In genomic region chr5:51678335-51678734, GRCh38 we compare ENCODE assay signal across 25 cellular contexts.
DNase-seq lines count a peak whose midpoint lies in the region; ATAC-seq, FAIRE-seq and TF ChIP-seq lines count a peak whose summit lies in the region.
"Had no signal": no experiment of that assay in that cellular context is flagged by ENCODE, and none has a peak within 500 bp of the region (broad histone marks: within the 10 kb centered on the region; RNA-seq: fewer than 3 reads in every experiment).

No MANE protein-coding gene starts in this region.

- H3K27me3 ChIP-seq in SK-N-SH (ENCODE audit: insufficient read depth), result no peaks in the 10 kb centered on the region
- no peaks in the 10 kb centered on the region for H3K27me3 ChIP-seq in endothelial cell of umbilical vein (ENCODE audit: control insufficient read depth in 2 of 2, insufficient read depth in 2 of 2, low read length in 2 of 2)

- H3F3A ChIP-seq in SK-N-SH (replicated peaks; ENCODE audit: insufficient read depth), result no peaks in the 10 kb centered on the region

- no peak for TF ChIP-seq RAD21 in SK-N-SH (IDR thresholded peaks at IDR 0.05; ENCODE audit: low read length)

- DNase-seq in DMS114 treated with DMSO at 0.1 percent for 48 hours (lab: John Stamatoyannopoulos, UW; ENCODE audit: unreplicated experiment) (peak; percentile 57), SK-N-SH (peak; percentile 38), endothelial cell of umbilical vein (ENCODE audit: low read depth, low spot score) (peak; percentile 11), mesothelial cell of epicardium (ENCODE audit: low spot score in 2 of 2, unreplicated experiment in 2 of 2) (no peak), DMS53 treated with DMSO at 0.1 percent for 48 hours (lab: John Stamatoyannopoulos, UW; ENCODE audit: unreplicated experiment) (no peak), mucosa of gallbladder (ENCODE audit: low spot score) (no peak)
- no peak for DNase-seq in effector CD8-positive, alpha-beta T cell (lab: John Stamatoyannopoulos, UW)
- DNase-seq: 8988T; ACHN; AML-193; C1 segment of cervical spinal cord; Calu3; CD4-positive, alpha-beta memory T cell; COR-L47; DMS153; DMS79; EL; GDM1; GOT3; HFFc6 had no signal

- no peak overlapping the region for H3K9ac ChIP-seq in SK-N-SH
- no peak overlapping the region for H3K9ac ChIP-seq in endothelial cell of umbilical vein (replicated peaks; ENCODE audit: extremely low read depth, insufficient read depth, low read length)

- TF ChIP-seq POLR2A in endothelial cell of umbilical vein (IDR thresholded peaks at IDR 0.05; ENCODE audit: low read depth, low read length), result no peak

- BruUV-seq in endothelial cell of umbilical vein (replicated peaks; lab: Mats Ljungman, UMichigan), result no TSS peak

- H3K36me3 ChIP-seq in SK-N-SH (replicated peaks in 1 of 2; ENCODE audit: control insufficient read depth in 1 of 2, insufficient read depth in 2 of 2, low read length in 1 of 2) (no peaks in the 10 kb centered on the region), endothelial cell of umbilical vein (ENCODE audit: control insufficient read depth in 2 of 2, extremely low read depth in 1 of 2, insufficient read depth in 2 of 2, low read length in 2 of 2) (no peaks in the 10 kb centered on the region)
- H3K36me3 ChIP-seq: HAP-1 had no signal

- H3K27ac Mint-ChIP-seq in mesothelial cell of epicardium, result peak overlapping the region; percentile 67
- no peak overlapping the region for H3K27ac Mint-ChIP-seq in activated T-helper 17 cell treated with anti-CD3 and anti-CD28 coated beads, Interleukin-2, amount 50 U/mL, for 72 hours
- H3K27ac Mint-ChIP-seq: HFFc6 had no signal

- no peak for FAIRE-seq in endothelial cell of umbilical vein (lab: Jason Lieb, UNC)
- FAIRE-seq: A549, GM12878, H54 had no signal

- no peaks in the 10 kb centered on the region for H4K20me1 ChIP-seq in SK-N-SH (ENCODE audit: insufficient read depth)
- no peaks in the 10 kb centered on the region for H4K20me1 ChIP-seq in endothelial cell of umbilical vein (replicated peaks; ENCODE audit: control insufficient read depth, extremely low read depth, insufficient read depth, low read length)

- H3K9me2 ChIP-seq in SK-N-SH, result no peaks in the 10 kb centered on the region

- H3K4me1 Mint-ChIP-seq in mesothelial cell of epicardium, result peaks cover 32% of the 10 kb centered on the region
- no peaks in the 10 kb centered on the region for H3K4me1 Mint-ChIP-seq in activated T-helper 17 cell treated with anti-CD3 and anti-CD28 coated beads, Interleukin-2, amount 50 U/mL, for 72 hours
- H3K4me1 Mint-ChIP-seq: CD4-positive, alpha-beta memory T cell had no signal

- WGBS in SK-N-SH (ENCODE audit: low lambda C conversion rate), result 9% methylated on average over 3 of the region's 3 CpGs

- peaks cover 4 to 15% of the 10 kb centered on the region in 2 experiments; a peak in 3 of 4 replicates for H3K4me1 ChIP-seq in SK-N-SH (ENCODE audit: control insufficient read depth in 1 of 2, insufficient read depth in 2 of 2, low read depth in 1 of 2, low read length in 1 of 2)
- H3K4me1 ChIP-seq in endothelial cell of umbilical vein (ENCODE audit: control insufficient read depth, extremely low read depth, insufficient read depth, low read length), result peaks cover 6% of the 10 kb centered on the region
- H3K4me1 ChIP-seq: A549, HAP-1 had no signal

- peaks cover 7% of the 10 kb centered on the region for H3K36me3 Mint-ChIP-seq in mesothelial cell of epicardium
- H3K36me3 Mint-ChIP-seq in activated T-helper 17 cell treated with anti-CD3 and anti-CD28 coated beads, Interleukin-2, amount 50 U/mL, for 72 hours (ENCODE audit: low read depth), result no peaks in the 10 kb centered on the region
- H3K36me3 Mint-ChIP-seq: CD4-positive, alpha-beta memory T cell had no signal

- H3K27me3 Mint-ChIP-seq in mesothelial cell of epicardium (ENCODE audit: low read depth), result no peaks in the 10 kb centered on the region
- H3K27me3 Mint-ChIP-seq in activated T-helper 17 cell treated with anti-CD3 and anti-CD28 coated beads, Interleukin-2, amount 50 U/mL, for 72 hours, result no peaks in the 10 kb centered on the region
- H3K27me3 Mint-ChIP-seq: CD4-positive, alpha-beta memory T cell had no signal

- CTCF ChIA-PET in SK-N-SH (lab: Yijun Ruan, JAX), result interaction anchor here (0.8 to 1.0 kb wide), 2 partner anchors 13 to 283 kb away, joined by 3 read pairs; no protein-coding TSS in a partner anchor
- CTCF ChIA-PET in endothelial cell of umbilical vein (lab: Charles Lee), result interaction anchor here (1.4 kb wide), 1 partner anchor 715 kb away, joined by 3 read pairs; no protein-coding TSS in a partner anchor

- intact Hi-C loops in endothelial cell of umbilical vein (cut with micrococcal nuclease), result no loop called here

- H3K27ac ChIP-seq in SK-N-SH (ENCODE audit: low read depth in 2 of 2, low read length in 1 of 2) (peak overlapping the region in 1 of 2 experiments; percentile 92; a peak in 2 of 4 replicates), endothelial cell of umbilical vein (ENCODE audit: insufficient read depth, low read depth, low read length) (no peak overlapping the region)
- H3K27ac ChIP-seq: A549 had no signal

- H3K4me2 ChIP-seq in SK-N-SH, result peak overlapping the region; percentile 18; the same call in 1 of the 2 replicates
- H3K4me2 ChIP-seq in endothelial cell of umbilical vein (ENCODE audit: insufficient read depth, low read length), result no peak overlapping the region
- H3K4me2 ChIP-seq: A549 had no signal

- TF ChIP-seq CTCF in SK-N-SH (IDR thresholded peaks at IDR 0.05) (no peak), endothelial cell of umbilical vein (IDR thresholded peaks at IDR 0.05; ENCODE audit: extremely low read depth in 1 of 2, insufficient read depth in 1 of 2, low read depth in 1 of 2, low read length in 2 of 2) (no peak), mesothelial cell of epicardium (IDR thresholded peaks at IDR 0.05; ENCODE audit: unreplicated experiment) (no peak)

- H3K4me3 ChIP-seq in SK-N-SH (ENCODE audit: low read depth in 2 of 2, low read length in 1 of 2) (peak overlapping the region in 1 of 2 experiments; percentile 12; a peak in 1 of 4 replicates), endothelial cell of umbilical vein (replicated peaks in 1 of 3; ENCODE audit: insufficient read depth in 1 of 3, low read depth in 1 of 3, low read length in 3 of 3) (no peak overlapping the region)
- H3K4me3 ChIP-seq: A549, GM12878, HAP-1 had no signal

- dilution Hi-C loops in endothelial cell of umbilical vein (cut with MboI; ENCODE audit: extremely low pct_ligation_motif_present, low sequenced_read_pairs), result no loop called here

- H3K9me3 Mint-ChIP-seq in mesothelial cell of epicardium, result peaks cover 18% of the 10 kb centered on the region
- peaks cover 6% of the 10 kb centered on the region for H3K9me3 Mint-ChIP-seq in activated T-helper 17 cell treated with anti-CD3 and anti-CD28 coated beads, Interleukin-2, amount 50 U/mL, for 72 hours
- H3K9me3 Mint-ChIP-seq: HFFc6 had no signal

- peak; percentile 62 to 66; a peak in 2 of 4 replicates for TF ChIP-seq EP300 in SK-N-SH (IDR thresholded peaks at IDR 0.05; ENCODE audit: borderline replicate concordance in 1 of 2, low read depth in 1 of 2, low read length in 1 of 2)

- POLR2A ChIA-PET in SK-N-SH (lab: Yijun Ruan, JAX) (interaction anchor here (0.7 to 1.2 kb wide), 2 partner anchors 210 to 295 kb away, joined by 3 read pairs; partner anchors contain the start of gene ISL1), endothelial cell of umbilical vein (lab: Charles Lee) (no interaction called here)

- H3K9me1 ChIP-seq in endothelial cell of umbilical vein (replicated peaks; ENCODE audit: control insufficient read depth, extremely low read depth, insufficient read depth, low read length), result no peaks in the 10 kb centered on the region

- H2AFZ ChIP-seq in SK-N-SH (ENCODE audit: low read depth), result peak overlapping the region; percentile 38; the same call in 1 of the 2 replicates
- no peak overlapping the region for H2AFZ ChIP-seq in endothelial cell of umbilical vein (ENCODE audit: low read depth, low read length)

- H3K79me2 ChIP-seq in SK-N-SH (ENCODE audit: insufficient read depth), result no peaks in the 10 kb centered on the region
- H3K79me2 ChIP-seq in endothelial cell of umbilical vein (ENCODE audit: control insufficient read depth, insufficient read depth, low read length), result no peaks in the 10 kb centered on the region

- H3K9me3 ChIP-seq in SK-N-SH (no peaks in the 10 kb centered on the region), endothelial cell of umbilical vein (replicated peaks; ENCODE audit: control insufficient read depth, insufficient read depth, low read length) (no peaks in the 10 kb centered on the region)
- H3K9me3 ChIP-seq: A549, HAP-1 had no signal

- no peak overlapping the region for H3K4me3 Mint-ChIP-seq in mesothelial cell of epicardium
- H3K4me3 Mint-ChIP-seq in activated T-helper 17 cell treated with anti-CD3 and anti-CD28 coated beads, Interleukin-2, amount 50 U/mL, for 72 hours, result no peak overlapping the region
- H3K4me3 Mint-ChIP-seq: CD4-positive, alpha-beta memory T cell; HFFc6 had no signal

- ATAC-seq in activated T-helper 17 cell treated with anti-CD3 and anti-CD28 coated beads, Interleukin-2, amount 50 U/mL, for 72 hours (replicated peaks), result no peak
- ATAC-seq: A549, GM12878 had no signal

TF ChIP-seq in SK-N-SH, 30 proteins besides CTCF, POLR2A, EP300 and RAD21 (continues in another document):
- no peak for TF ChIP-seq RCOR1 (IDR thresholded peaks at IDR 0.05; ENCODE audit: low read length)
- no peak for TF ChIP-seq MAX (IDR thresholded peaks at IDR 0.05; ENCODE audit: low read depth)

TF ChIP-seq in endothelial cell of umbilical vein, 7 proteins besides CTCF, POLR2A, EP300 and RAD21:
- TF ChIP-seq POLR2AphosphoS5 (IDR thresholded peaks at IDR 0.05; ENCODE audit: insufficient read depth, low read depth, low read length) (no peak), MYC (IDR thresholded peaks at IDR 0.05; ENCODE audit: low read depth, low read length) (no peak), GATA2 (IDR thresholded peaks at IDR 0.05; ENCODE audit: insufficient read depth, insufficient read length, low read depth, low read length) (no peak), JUN (IDR thresholded peaks at IDR 0.05; ENCODE audit: borderline replicate concordance, insufficient read depth, insufficient read length, low read depth) (no peak), EZH2 (IDR thresholded peaks at IDR 0.05; ENCODE audit: borderline replicate concordance, low read depth, low read length, severe bottlenecking) (no peak), FOS (IDR thresholded peaks at IDR 0.05; ENCODE audit: borderline replicate concordance, insufficient read depth, low read length) (no peak), MAX (IDR thresholded peaks at IDR 0.05; ENCODE audit: insufficient read depth, insufficient read length) (no peak)
TF ChIP-seq in endothelial cell of umbilical vein: peak in this region for 0.

Comparison
In these comparisons a context has a peak if more than half of its experiments do, and no peak if none do; other contexts are left out.
1. DNase-seq: peak in DMS114 treated with DMSO at 0.1 percent for 48 hours (single experiment), SK-N-SH (single experiment) and endothelial cell of umbilical vein (single experiment); none in mesothelial cell of epicardium (0 of 2), DMS53 treated with DMSO at 0.1 percent for 48 hours (single experiment), mucosa of gallbladder (single experiment) and effector CD8-positive, alpha-beta T cell (single experiment).